Comparison of ENCODE assay signal across 23 cellular contexts in the genomic region with DNA sequence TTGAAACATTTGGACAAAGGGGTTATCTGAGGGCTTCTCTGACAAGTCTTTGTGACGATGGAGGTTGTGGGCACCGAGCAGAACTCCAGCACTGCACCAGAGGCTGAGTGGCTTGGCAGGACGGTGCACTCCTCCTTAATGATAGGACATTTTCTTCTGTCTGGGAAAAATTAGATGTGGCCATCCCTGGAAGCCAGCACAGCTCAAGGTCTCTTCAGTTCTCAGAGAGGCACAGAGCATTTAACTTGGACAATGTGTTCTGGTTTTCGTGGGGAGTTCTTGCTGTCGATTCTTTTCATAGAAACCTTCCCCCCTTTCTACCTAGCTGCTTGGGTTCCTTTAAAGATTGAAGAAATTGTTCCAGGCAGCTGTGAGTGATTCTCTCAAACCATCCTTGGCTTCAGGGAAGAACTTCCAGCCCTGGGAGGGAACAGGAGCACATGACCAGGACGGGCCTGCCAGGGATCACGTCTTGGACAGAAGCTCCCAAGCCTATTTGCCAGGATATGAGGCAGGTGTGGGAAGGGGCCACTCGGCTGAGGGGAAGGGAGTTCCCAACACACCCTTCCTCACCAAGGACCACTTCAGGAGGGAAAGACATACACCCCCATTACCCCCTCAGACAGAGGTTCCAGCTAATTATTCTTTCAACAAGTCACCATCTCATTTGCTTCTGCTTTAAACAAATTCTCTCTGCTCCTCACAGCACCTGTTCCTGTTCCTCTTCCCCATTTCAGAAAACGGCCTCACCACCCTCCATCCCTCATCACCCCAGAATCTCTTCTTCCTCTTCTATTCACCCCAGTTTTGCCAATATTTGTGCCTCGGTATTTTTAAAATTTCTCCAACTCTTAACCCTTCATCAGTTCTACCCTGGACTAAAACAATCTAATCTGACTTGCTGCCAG.
DNase-seq lines count a peak whose midpoint lies in the region; ATAC-seq and TF ChIP-seq lines count a peak whose summit lies in the region.
"Had no signal": no experiment of that assay in that cellular context is flagged by ENCODE, and none has a peak within 500 bp of the region (broad histone marks: within the 10 kb centered on the region; RNA-seq: fewer than 3 reads in every experiment).

No MANE protein-coding gene starts in this region.

- no peak overlapping the region for H3K56ac ChIP-seq in H9 (ENCODE audit: insufficient read length, low read depth, low read length)

- H2AFZ ChIP-seq in H9 (ENCODE audit: low read length) (no peak overlapping the region), trophoblast cell (ENCODE audit: insufficient read depth, low read length, poor library complexity) (no peak overlapping the region)
- H2AFZ ChIP-seq: PC-9 had no signal

- H2BK120ac ChIP-seq in H9 (ENCODE audit: low read depth, low read length, poor library complexity, severe bottlenecking) (no peak overlapping the region), trophoblast cell (ENCODE audit: insufficient read depth, low read length, poor library complexity) (no peak overlapping the region)

- no peaks in the 10 kb centered on the region for H3K79me1 ChIP-seq in H9 (ENCODE audit: insufficient read depth, low read depth, low read length, poor library complexity, severe bottlenecking)
- H3K79me1 ChIP-seq in trophoblast cell (ENCODE audit: low read length), result no peaks in the 10 kb centered on the region

- no peaks in the 10 kb centered on the region for H3K27me3 Mint-ChIP-seq in H9 (ENCODE audit: low read depth)
- no peaks in the 10 kb centered on the region for H3K27me3 Mint-ChIP-seq in memory B cell
- no peaks in the 10 kb centered on the region for H3K27me3 Mint-ChIP-seq in endodermal cell (ENCODE audit: insufficient read depth)
- H3K27me3 Mint-ChIP-seq: brain had no signal

- DNase-seq in H9 (peak; percentile 16), NOMO-1 treated with DMSO at 0.1 percent for 48 hours (lab: John Stamatoyannopoulos, UW; ENCODE audit: unreplicated experiment) (peak; percentile 76), memory B cell (ENCODE audit: low spot score in 2 of 2) (no peak), testis (peak; percentile 57), trophoblast cell (no peak), endodermal cell (no peak)
- DNase-seq: activated CD4-positive, alpha-beta T cell treated with anti-CD3 and anti-CD28 coated beads for 1 hour; activated CD8-positive, alpha-beta T cell treated with anti-CD3 and anti-CD28 coated beads, Interleukin-2, amount 10 ng/mL, durations not matched to agents 7 days and 5 days; activated naive CD4-positive, alpha-beta T cell; activated T-cell treated with anti-CD3 and anti-CD28 coated beads, Interleukin-2, amount 50 U/mL, for 1 hour; effector CD4-positive, alpha-beta T cell; heart right ventricle; NCI-H1105; NCI-H2081; NCI-H345; NCI-H82; PC-9; SHP77 treated with DMSO at 0.1 percent for 48 hours; T-cell had no signal

- H3K9ac ChIP-seq in H9 (ENCODE audit: extremely low read depth, insufficient read length, low read length) (no peak overlapping the region), trophoblast cell (ENCODE audit: low read length) (no peak overlapping the region), endodermal cell (ENCODE audit: extremely low read depth, low read length, poor library complexity, severe bottlenecking) (no peak overlapping the region)

- no peak for TF ChIP-seq POLR2A in testis (IDR thresholded peaks at IDR 0.05)

- H3K9me3 ChIP-seq in H9 (ENCODE audit: control insufficient read depth, low read depth, low read length) (no peaks in the 10 kb centered on the region), testis (no peaks in the 10 kb centered on the region), trophoblast cell (ENCODE audit: insufficient read depth, low read depth, low read length) (no peaks in the 10 kb centered on the region), endodermal cell (ENCODE audit: control insufficient read depth, low read length) (no peaks in the 10 kb centered on the region)
- H3K9me3 ChIP-seq: heart right ventricle, neutrophil, thoracic aorta had no signal

- H3K27ac ChIP-seq in H9 (ENCODE audit: insufficient read length, low read depth, low read length) (no peak overlapping the region), testis (peak overlapping the region; percentile 18 to 61), trophoblast cell (ENCODE audit: low read depth, low read length) (no peak overlapping the region), endodermal cell (ENCODE audit: low read depth, low read length) (no peak overlapping the region)
- H3K27ac ChIP-seq: neutrophil, PC-9, thoracic aorta had no signal

- no peak overlapping the region for H2BK12ac ChIP-seq in H9 (ENCODE audit: insufficient read length, low read depth, low read length)
- H2BK12ac ChIP-seq in trophoblast cell (ENCODE audit: low read length), result no peak overlapping the region

- no peak overlapping the region for H3K4ac ChIP-seq in H9 (ENCODE audit: low read depth, low read length)
- H3K4ac ChIP-seq in trophoblast cell (ENCODE audit: low read depth, low read length), result no peak overlapping the region

- no peak overlapping the region for H2BK15ac ChIP-seq in H9 (ENCODE audit: low read depth, low read length)

- no peak overlapping the region for H3K4me2 ChIP-seq in H9 (ENCODE audit: insufficient read depth, insufficient read length, low read length)
- no peak overlapping the region for H3K4me2 ChIP-seq in trophoblast cell (ENCODE audit: low read length)
- H3K4me2 ChIP-seq: PC-9 had no signal

- H4K91ac ChIP-seq in H9 (ENCODE audit: insufficient read length, low read depth, low read length) (no peak overlapping the region), trophoblast cell (ENCODE audit: low read depth, low read length) (no peak overlapping the region)

- H3K9me3 Mint-ChIP-seq in H9 (no peaks in the 10 kb centered on the region), memory B cell (no peaks in the 10 kb centered on the region), endodermal cell (no peaks in the 10 kb centered on the region)
- H3K9me3 Mint-ChIP-seq: brain, T-cell had no signal

- H3K4me1 ChIP-seq in H9 (ENCODE audit: insufficient read depth, low read length) (peaks cover 3% of the 10 kb centered on the region; the same call in 1 of the 2 replicates), testis (no peaks in the 10 kb centered on the region), trophoblast cell (ENCODE audit: control insufficient read depth in 1 of 2, insufficient read depth in 2 of 2, low read length in 2 of 2) (no peaks in the 10 kb centered on the region), endodermal cell (ENCODE audit: control insufficient read depth, insufficient read depth, low read length) (peaks cover 8% of the 10 kb centered on the region)

- H3K23me2 ChIP-seq in H9 (ENCODE audit: insufficient read length, low read depth, low read length, poor library complexity, severe bottlenecking), result no peaks in the 10 kb centered on the region

- intact Hi-C loops in testis (cut with DNase I; ENCODE audit: low total_unique reads), result no loop called here

- H2BK5ac ChIP-seq in H9 (ENCODE audit: insufficient read length, low read length) (no peak overlapping the region), trophoblast cell (ENCODE audit: low read depth, low read length, poor library complexity) (no peak overlapping the region)

- no peak overlapping the region for H4K12ac ChIP-seq in trophoblast cell (ENCODE audit: low read depth, low read length)

- H4K8ac ChIP-seq in H9 (replicated peaks; ENCODE audit: insufficient read length, low read depth, low read length), result no peak overlapping the region
- no peak overlapping the region for H4K8ac ChIP-seq in trophoblast cell (ENCODE audit: low read depth, low read length)

- H2AK5ac ChIP-seq in H9 (ENCODE audit: insufficient read length, low read length) (no peak overlapping the region), trophoblast cell (ENCODE audit: low read length) (no peak overlapping the region)

- H3K27me3 ChIP-seq in H9 (ENCODE audit: insufficient read depth, low read length), result no peaks in the 10 kb centered on the region
- no peaks in the 10 kb centered on the region for H3K27me3 ChIP-seq in testis
- no peaks in the 10 kb centered on the region for H3K27me3 ChIP-seq in trophoblast cell (ENCODE audit: insufficient read depth, low read length)
- no peaks in the 10 kb centered on the region for H3K27me3 ChIP-seq in endodermal cell (ENCODE audit: control insufficient read depth, insufficient read depth, low read length, poor library complexity, severe bottlenecking)
- H3K27me3 ChIP-seq: heart right ventricle, neutrophil had no signal

- H3K79me2 ChIP-seq in H9 (ENCODE audit: insufficient read depth, low read length) (no peaks in the 10 kb centered on the region), trophoblast cell (ENCODE audit: control insufficient read depth, insufficient read depth, low read length, poor library complexity) (no peaks in the 10 kb centered on the region)

- H3K4me3 Mint-ChIP-seq in H9 (no peak overlapping the region), memory B cell (peak overlapping the region; percentile 1), endodermal cell (no peak overlapping the region)
- H3K4me3 Mint-ChIP-seq: activated CD8-positive, alpha-beta T cell treated with anti-CD3 and anti-CD28 coated beads, Interleukin-2, amount 10 ng/mL, durations not matched to agents 7 days and 5 days; brain; T-cell had no signal

- H3K4me1 Mint-ChIP-seq in H9 (peaks cover 8 to 14% of the 10 kb centered on the region in 2 experiments), memory B cell (peaks cover 11% of the 10 kb centered on the region), endodermal cell (peaks cover 18% of the 10 kb centered on the region)
- H3K4me1 Mint-ChIP-seq: brain, T-cell had no signal

- H3K4me3 ChIP-seq in testis (no peak overlapping the region), trophoblast cell (ENCODE audit: low read depth, low read length) (no peak overlapping the region), endodermal cell (ENCODE audit: low read length) (no peak overlapping the region)
- H3K4me3 ChIP-seq: heart right ventricle, PC-9, thoracic aorta had no signal

- H2BK20ac ChIP-seq in H9 (ENCODE audit: low read depth, low read length, poor library complexity, severe bottlenecking), result no peak overlapping the region

- no peak overlapping the region for H3T11ph ChIP-seq in H9 (ENCODE audit: low read length)

- ATAC-seq in memory B cell (ENCODE audit: low read depth), result peak; percentile 84
- ATAC-seq in HG03354 (IDR thresholded peaks at IDR 0.05; ENCODE audit: poor library complexity, severe bottlenecking, unreplicated experiment), result no peak
- ATAC-seq: activated CD8-positive, alpha-beta T cell treated with anti-CD3 and anti-CD28 coated beads, Interleukin-2, amount 10 ng/mL, durations not matched to agents 7 days and 5 days; T-cell had no signal

- no CpG with 5 or more reads among the region's 10 CpGs for WGBS in H9 (ENCODE audit: extremely low coverage, insufficient read length, low lambda C conversion rate)
- WGBS in testis, 2 donors, result 66 to 81% methylated on average over 9 to 10 of the region's 10 CpGs
- no CpG with 5 or more reads among the region's 10 CpGs for WGBS in trophoblast cell (ENCODE audit: extremely low coverage, insufficient coverage, insufficient read length)
- 91 to 93% methylated on average over 7 to 10 of the region's 10 CpGs for WGBS in endodermal cell (ENCODE audit: insufficient coverage in 1 of 2, insufficient read length in 1 of 2), 2 experiments

- H3K36me3 Mint-ChIP-seq in H9 (ENCODE audit: insufficient read depth in 1 of 3, low read depth in 3 of 3), result no peaks in the 10 kb centered on the region
- H3K36me3 Mint-ChIP-seq in memory B cell, result no peaks in the 10 kb centered on the region
- peaks cover 38% of the 10 kb centered on the region for H3K36me3 Mint-ChIP-seq in endodermal cell (ENCODE audit: low read depth)
- H3K36me3 Mint-ChIP-seq: T-cell had no signal

- H3K18ac ChIP-seq in H9 (ENCODE audit: insufficient read length, low read depth, low read length) (no peak overlapping the region), trophoblast cell (ENCODE audit: low read length) (no peak overlapping the region)

- TF ChIP-seq CTCF in H9 (conservative IDR thresholded peaks at IDR 0.05), result no peak
- TF ChIP-seq CTCF in testis (IDR thresholded peaks at IDR 0.05), result no peak
- no peak for TF ChIP-seq CTCF in endodermal cell (conservative IDR thresholded peaks at IDR 0.05)

- no peaks in the 10 kb centered on the region for H4K20me1 ChIP-seq in H9 (ENCODE audit: control insufficient read depth, insufficient read depth, insufficient read length)

- H3K14ac ChIP-seq in H9 (ENCODE audit: insufficient read depth, low read length), result no peak overlapping the region
- no peak overlapping the region for H3K14ac ChIP-seq in trophoblast cell (ENCODE audit: low read length)

- H3K23ac ChIP-seq in H9 (ENCODE audit: insufficient read length, low read depth, low read length) (no peak overlapping the region), trophoblast cell (ENCODE audit: low read length) (no peak overlapping the region)

- no peaks in the 10 kb centered on the region for H3K36me3 ChIP-seq in testis (ENCODE audit: low read depth, missing control alignments)
- H3K36me3 ChIP-seq in trophoblast cell (ENCODE audit: control insufficient read depth in 1 of 2, insufficient read depth in 2 of 2, low read length in 2 of 2), result no peaks in the 10 kb centered on the region
- H3K36me3 ChIP-seq in endodermal cell (ENCODE audit: control insufficient read depth, insufficient read depth, low read length), result peaks cover 29% of the 10 kb centered on the region
- H3K36me3 ChIP-seq: heart right ventricle, neutrophil, thoracic aorta had no signal

- H3K27ac Mint-ChIP-seq in H9, result no peak overlapping the region; a peak in 1 of 7 replicates
- peak overlapping the region; percentile 76 for H3K27ac Mint-ChIP-seq in memory B cell
- H3K27ac Mint-ChIP-seq in endodermal cell, result no peak overlapping the region
- H3K27ac Mint-ChIP-seq: activated CD8-positive, alpha-beta T cell treated with anti-CD3 and anti-CD28 coated beads, Interleukin-2, amount 10 ng/mL, durations not matched to agents 7 days and 5 days; brain; T-cell had no signal

- no peak overlapping the region for H4K5ac ChIP-seq in H9 (ENCODE audit: insufficient read length, low read depth, low read length)

Comparison
In these comparisons a context has a peak if more than half of its experiments do, and no peak if none do; other contexts are left out.
1. DNase-seq: peak in H9 (single experiment), NOMO-1 treated with DMSO at 0.1 percent for 48 hours (single experiment) and testis (single experiment); none in memory B cell (0 of 2), trophoblast cell (0 of 2) and endodermal cell (single experiment).
2. H3K27ac ChIP-seq: peak in testis (2 of 2); none in H9 (single experiment), trophoblast cell (single experiment) and endodermal cell (single experiment).